8 cellular contexts compared by ENCODE assay signal in genomic region chr19:18293642-18294466, GRCh38. TPM values are rescaled to one million over a fixed set of nuclear protein-coding genes. Genes with fewer than 3 reads are reported as not detected.
A peak's percentile ranks its signal among the peaks of the same experiment; 100 is the strongest.
DNase-seq lines count a peak whose midpoint lies in the region; ATAC-seq and TF ChIP-seq lines count a peak whose summit lies in the region.

No MANE protein-coding gene starts in this region.

- TF ChIP-seq POLR2A in Peyer's patch (IDR thresholded peaks at IDR 0.05), result no peak
- TF ChIP-seq POLR2A in esophagus muscularis mucosa (IDR thresholded peaks at IDR 0.05; ENCODE audit: low read depth), result no peak

- H4K20me1 ChIP-seq in DOHH2 (ENCODE audit: control insufficient read depth, insufficient read depth, low read depth, low read length), result no peaks in the 10 kb centered on the region

- intact Hi-C loops in esophagus muscularis mucosa (cut with DNase I), result no loop called here

- ATAC-seq in HG03159 (IDR thresholded peaks at IDR 0.05; ENCODE audit: unreplicated experiment), result no peak
- ATAC-seq in GM21447 (IDR thresholded peaks at IDR 0.05; ENCODE audit: unreplicated experiment), result no peak

- H3K4me2 ChIP-seq in DOHH2 (ENCODE audit: low read length), result peak overlapping the region; percentile 98

- TF ChIP-seq EP300 in esophagus muscularis mucosa (IDR thresholded peaks at IDR 0.05), result no peak

- no peak for DNase-seq in Peyer's patch
- DNase-seq in esophagus muscularis mucosa (ENCODE audit: extremely low spot score), result no peak
- no peak for DNase-seq in NCI-H2107 treated with DMSO at 0.1 percent for 48 hours (lab: John Stamatoyannopoulos, UW; ENCODE audit: unreplicated experiment)
- DNase-seq in activated CD4-positive, CD25-positive, alpha-beta regulatory T cell treated with anti-CD3 and anti-CD28 coated beads, Interleukin-2, amount 50 U/mL, for 72 hours, result no peak

- H3F3A ChIP-seq in DOHH2 (ENCODE audit: control insufficient read depth, insufficient read depth), result peaks cover 24% of the 10 kb centered on the region

- no peaks in the 10 kb centered on the region for H3K9me3 ChIP-seq in DOHH2 (ENCODE audit: control insufficient read depth, insufficient read depth, low read length)
- no peaks in the 10 kb centered on the region for H3K9me3 ChIP-seq in Peyer's patch
- no peaks in the 10 kb centered on the region for H3K9me3 ChIP-seq in esophagus muscularis mucosa

- WGBS in esophagus muscularis mucosa, result 69% methylated on average over 13 of the region's 18 CpGs

- TF ChIP-seq CTCF in DOHH2 (IDR thresholded peaks at IDR 0.05; ENCODE audit: low read depth, low read length, poor library complexity, severe bottlenecking) (no peak), Peyer's patch (IDR thresholded peaks at IDR 0.05) (no peak), esophagus muscularis mucosa (IDR thresholded peaks at IDR 0.05) (no peak)

- H3K36me3 ChIP-seq in DOHH2 (ENCODE audit: control insufficient read depth, low read length), result no peaks in the 10 kb centered on the region
- H3K36me3 ChIP-seq in Peyer's patch, result no peaks in the 10 kb centered on the region
- H3K36me3 ChIP-seq in esophagus muscularis mucosa, result no peaks in the 10 kb centered on the region
- H3K36me3 ChIP-seq in rectal smooth muscle tissue (ENCODE audit: control insufficient read depth, insufficient read depth, low read length), result no peaks in the 10 kb centered on the region

- H3K27me3 ChIP-seq in DOHH2 (ENCODE audit: control insufficient read depth, low read length) (no peaks in the 10 kb centered on the region), Peyer's patch (no peaks in the 10 kb centered on the region), esophagus muscularis mucosa (no peaks in the 10 kb centered on the region), rectal smooth muscle tissue (ENCODE audit: control insufficient read depth, insufficient read depth, low read length) (no peaks in the 10 kb centered on the region)

- H3K9ac ChIP-seq in rectal smooth muscle tissue (ENCODE audit: low read length), result peak overlapping the region; percentile 68

- no peaks in the 10 kb centered on the region for H3K9me2 ChIP-seq in DOHH2 (replicated peaks; ENCODE audit: control insufficient read depth, low read length)

- no peaks in the 10 kb centered on the region for H3K79me2 ChIP-seq in DOHH2 (ENCODE audit: control insufficient read depth, low read length)

- H3K4me3 ChIP-seq in DOHH2 (ENCODE audit: low read length) (peak overlapping the region; percentile 83; the same call in 1 of the 2 replicates), Peyer's patch (peak overlapping the region in 2 of 4 donors; percentile 58 to 78), esophagus muscularis mucosa (peak overlapping the region in 3 of 4 donors; percentile 67 to 77 (median 76)), rectal smooth muscle tissue (ENCODE audit: low read length) (no peak overlapping the region)

- peaks cover 56% of the 10 kb centered on the region for H3K4me1 ChIP-seq in DOHH2 (ENCODE audit: control insufficient read depth, low read length)
- peaks cover 4 to 35% (median 19%) of the 10 kb centered on the region in 4 donors for H3K4me1 ChIP-seq in Peyer's patch
- H3K4me1 ChIP-seq in esophagus muscularis mucosa, result peaks cover 21 to 45% (median 39%) of the 10 kb centered on the region in 4 donors
- H3K4me1 ChIP-seq in rectal smooth muscle tissue (ENCODE audit: control insufficient read depth, insufficient read depth, low read length), result peaks cover 8% of the 10 kb centered on the region

- H3K27ac ChIP-seq in DOHH2 (ENCODE audit: low read depth, low read length) (no peak overlapping the region), Peyer's patch (peak overlapping the region; percentile 93 to 99 (median 99)), esophagus muscularis mucosa (replicated peaks in 1 of 4) (peak overlapping the region; percentile 97 to 99 (median 98)), rectal smooth muscle tissue (ENCODE audit: low read depth, low read length) (peak overlapping the region; percentile 97)

RNA-seq across cellular contexts. Expression of gene JUND, which starts 12.4 kb away (rescaled TPM):
- total RNA-seq in Peyer's patch (100 to 1,000 TPM; 629 to 753 (median 680) TPM), esophagus muscularis mucosa (100 to 1,000 TPM; 325 to 457 (median 403) TPM)

RNA-seq across cellular contexts. Expression of gene IQCN, which starts 19.6 kb away (rescaled TPM):
- 10 to 100 TPM in 2 of 4 donors, 1 to 10 TPM in 2; 7.4 to 40.2 (median 17.0) TPM for total RNA-seq in Peyer's patch
- 1 to 10 TPM in 3 of 4 donors, under 1 TPM in 1; 0.52 to 2.5 (median 1.3) TPM for total RNA-seq in esophagus muscularis mucosa

RNA-seq across cellular contexts. Expression of gene LSM4, which starts 29.0 kb away (rescaled TPM):
- total RNA-seq in Peyer's patch (100 to 1,000 TPM; 102 to 193 (median 178) TPM), esophagus muscularis mucosa (100 to 1,000 TPM in 1 of 4 donors, 10 to 100 TPM in 3; 86.8 to 116 (median 93.9) TPM)

RNA-seq across cellular contexts. Expression of gene PGPEP1, which starts 46.5 kb away (rescaled TPM):
- total RNA-seq in Peyer's patch (100 to 1,000 TPM in 1 of 4 donors, 10 to 100 TPM in 3; 45.4 to 138 (median 89.2) TPM), esophagus muscularis mucosa (10 to 100 TPM; 15.0 to 50.3 (median 28.0) TPM)
